13 cellular contexts compared by ENCODE assay signal in the genomic region with DNA sequence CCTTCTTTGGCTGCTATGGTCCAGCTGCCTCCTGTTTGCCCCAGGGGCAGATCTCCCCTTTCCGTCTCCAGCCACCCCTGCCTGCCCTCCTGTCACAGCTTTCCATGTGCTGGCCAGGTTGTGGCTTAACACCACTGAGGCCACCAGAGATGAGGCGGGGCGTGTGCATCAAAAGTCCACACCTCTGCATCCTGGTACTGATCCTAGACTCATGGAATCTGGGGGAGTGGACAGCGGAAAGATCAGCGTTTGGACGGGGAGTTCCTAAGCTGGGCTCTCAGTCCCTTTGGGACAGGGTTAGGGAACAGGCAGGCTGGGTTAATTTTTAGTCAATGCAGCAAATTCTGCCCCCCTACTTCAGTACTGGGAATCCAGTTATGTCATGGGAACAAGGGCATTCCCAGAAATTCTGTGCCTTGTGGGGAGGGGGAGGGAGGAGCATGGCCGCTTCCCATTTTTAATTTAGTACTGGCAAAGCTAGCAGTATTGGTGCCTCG. TPM values are rescaled to one million over a fixed set of nuclear protein-coding genes. Genes with fewer than 3 reads are reported as not detected.
A peak's percentile ranks its signal among the peaks of the same experiment; 100 is the strongest.
DNase-seq lines count a peak whose midpoint lies in the region; ATAC-seq and TF ChIP-seq lines count a peak whose summit lies in the region.
"Had no signal": no experiment of that assay in that cellular context is flagged by ENCODE, and none has a peak within 500 bp of the region (broad histone marks: within the 10 kb centered on the region; RNA-seq: fewer than 3 reads in every experiment).

No MANE protein-coding gene starts in this region.

- POLR2A ChIA-PET in activated naive CD8-positive, alpha-beta T cell treated with anti-CD3 and anti-CD28 coated beads, Interleukin-2, amount 10 ng/mL, durations not matched to agents 7 days and 5 days (lab: Charles Lee) = interaction anchor here (0.6 to 3.3 kb wide), 6 partner anchors 20 to 159 kb away, joined by 3 to 18 read pairs (median 3); a partner anchor contains a TSS

- DNase-seq in activated naive CD8-positive, alpha-beta T cell treated with anti-CD3 and anti-CD28 coated beads, Interleukin-2, amount 10 ng/mL, durations not matched to agents 7 days and 5 days = no peak
- no peak for DNase-seq in activated naive CD8-positive, alpha-beta T cell treated with anti-CD3 and anti-CD28 coated beads, Interleukin-2, amount 50 U/mL, for 24 hours
- peak; percentile 35 for DNase-seq in fibroblast of pulmonary artery (ENCODE audit: low read depth)
- DNase-seq in osteoblast (ENCODE audit: insufficient read length, low spot score, missing footprints) = peak; percentile 71
- DNase-seq in aorta = no peak
- DNase-seq in occipital lobe (lab: John Stamatoyannopoulos, UW) = no peak
- DNase-seq in SHP77 (lab: John Stamatoyannopoulos, UW) = no peak
- DNase-seq: caudate nucleus; natural killer cell; NCI-H1930; stimulated activated CD4-positive, alpha-beta T cell treated with anti-CD3 and anti-CD28 coated beads, Interleukin-2, amount 100 ng/mL, for 48 hours had no signal

- intact Hi-C loops in aorta (cut with DNase I) = loop anchor here in 1 of 2 donors (10.0 kb wide), 1 partner anchor 118 kb away; a partner anchor contains a TSS

- peaks cover 10% of the 10 kb centered on the region for H3K36me3 Mint-ChIP-seq in activated naive CD8-positive, alpha-beta T cell treated with anti-CD3 and anti-CD28 coated beads, Interleukin-2, amount 10 ng/mL, durations not matched to agents 7 days and 5 days
- H3K36me3 Mint-ChIP-seq in activated naive CD8-positive, alpha-beta T cell treated with anti-CD3 and anti-CD28 coated beads, Interleukin-2, amount 50 U/mL, for 24 hours (ENCODE audit: low read depth) = no peaks in the 10 kb centered on the region
- H3K36me3 Mint-ChIP-seq: natural killer cell had no signal

- H4K20me1 ChIP-seq in osteoblast (ENCODE audit: insufficient read depth, low read length) = peaks cover 79% of the 10 kb centered on the region

- H3K9me3 ChIP-seq in osteoblast (ENCODE audit: low read depth, low read length) (no peaks in the 10 kb centered on the region), aorta (ENCODE audit: control insufficient read depth, low read length) (no peaks in the 10 kb centered on the region)

- H2AFZ ChIP-seq in osteoblast (ENCODE audit: low read length) = no peak overlapping the region

- peaks cover 72% of the 10 kb centered on the region for H3K4me1 ChIP-seq in osteoblast (ENCODE audit: insufficient read depth, low read length)
- H3K4me1 ChIP-seq in aorta (ENCODE audit: control insufficient read depth in 1 of 2, insufficient read depth in 2 of 2, low read length in 2 of 2) = peaks cover 0 to 2% of the 10 kb centered on the region in 2 donors

- peak overlapping the region; percentile 74 for H3K4me2 ChIP-seq in osteoblast (ENCODE audit: insufficient read depth, low read length)

- H3K4me1 Mint-ChIP-seq in activated naive CD8-positive, alpha-beta T cell treated with anti-CD3 and anti-CD28 coated beads, Interleukin-2, amount 10 ng/mL, durations not matched to agents 7 days and 5 days = peaks cover 45% of the 10 kb centered on the region
- peaks cover 42% of the 10 kb centered on the region for H3K4me1 Mint-ChIP-seq in activated naive CD8-positive, alpha-beta T cell treated with anti-CD3 and anti-CD28 coated beads, Interleukin-2, amount 50 U/mL, for 24 hours

- peak overlapping the region; percentile 99 for H3K4me3 ChIP-seq in fibroblast of pulmonary artery (replicated peaks; ENCODE audit: low read depth, low read length)
- H3K4me3 ChIP-seq in osteoblast (ENCODE audit: insufficient read depth, low read length) = peak overlapping the region; percentile 92
- no peak overlapping the region for H3K4me3 ChIP-seq in aorta (ENCODE audit: low read length in 2 of 2)

- no peak for TF ChIP-seq CTCF in fibroblast of pulmonary artery (IDR thresholded peaks at IDR 0.05; ENCODE audit: low read length, missing control alignments)
- TF ChIP-seq CTCF in osteoblast (IDR thresholded peaks at IDR 0.05; ENCODE audit: extremely low read depth, low read depth, low read length) = no peak

- H3K27me3 Mint-ChIP-seq in activated naive CD8-positive, alpha-beta T cell treated with anti-CD3 and anti-CD28 coated beads, Interleukin-2, amount 10 ng/mL, durations not matched to agents 7 days and 5 days = no peaks in the 10 kb centered on the region
- peaks cover 10% of the 10 kb centered on the region for H3K27me3 Mint-ChIP-seq in activated naive CD8-positive, alpha-beta T cell treated with anti-CD3 and anti-CD28 coated beads, Interleukin-2, amount 50 U/mL, for 24 hours

- no peak for ATAC-seq in activated naive CD8-positive, alpha-beta T cell treated with anti-CD3 and anti-CD28 coated beads, Interleukin-2, amount 10 ng/mL, durations not matched to agents 7 days and 5 days (ENCODE audit: low read depth)
- no peak for ATAC-seq in activated naive CD8-positive, alpha-beta T cell treated with anti-CD3 and anti-CD28 coated beads, Interleukin-2, amount 50 U/mL, for 24 hours
- ATAC-seq in aorta (ENCODE audit: low FRiP score) (peak; percentile 9), GM19324 (IDR thresholded peaks at IDR 0.05; ENCODE audit: low FRiP score, unreplicated experiment) (no peak)
- ATAC-seq: natural killer cell had no signal

- peaks cover 87% of the 10 kb centered on the region for H3K79me2 ChIP-seq in osteoblast (ENCODE audit: insufficient read depth, low read length)

- peaks cover 75% of the 10 kb centered on the region for H3K36me3 ChIP-seq in osteoblast (ENCODE audit: insufficient read depth, low read length)
- no peaks in the 10 kb centered on the region for H3K36me3 ChIP-seq in aorta (ENCODE audit: control insufficient read depth in 1 of 2, insufficient read depth in 2 of 2, low read length in 1 of 2)

- H3K27me3 ChIP-seq in osteoblast (ENCODE audit: insufficient read depth, low read length) (no peaks in the 10 kb centered on the region), aorta (ENCODE audit: control insufficient read depth in 1 of 2, insufficient read depth in 2 of 2, low read length in 1 of 2) (no peaks in the 10 kb centered on the region)

- peak overlapping the region; percentile 75 for H3K4me3 Mint-ChIP-seq in activated naive CD8-positive, alpha-beta T cell treated with anti-CD3 and anti-CD28 coated beads, Interleukin-2, amount 10 ng/mL, durations not matched to agents 7 days and 5 days
- H3K4me3 Mint-ChIP-seq in activated naive CD8-positive, alpha-beta T cell treated with anti-CD3 and anti-CD28 coated beads, Interleukin-2, amount 50 U/mL, for 24 hours = no peak overlapping the region
- H3K4me3 Mint-ChIP-seq: natural killer cell had no signal

- no peaks in the 10 kb centered on the region for H3K9me3 Mint-ChIP-seq in activated naive CD8-positive, alpha-beta T cell treated with anti-CD3 and anti-CD28 coated beads, Interleukin-2, amount 10 ng/mL, durations not matched to agents 7 days and 5 days
- no peaks in the 10 kb centered on the region for H3K9me3 Mint-ChIP-seq in activated naive CD8-positive, alpha-beta T cell treated with anti-CD3 and anti-CD28 coated beads, Interleukin-2, amount 50 U/mL, for 24 hours
- H3K9me3 Mint-ChIP-seq: natural killer cell had no signal

- H3K27ac ChIP-seq in osteoblast (ENCODE audit: low read depth, low read length) (peak overlapping the region; percentile 68), aorta (ENCODE audit: low read depth in 1 of 2, low read length in 2 of 2) (peak overlapping the region in 1 of 2 donors; percentile 21)

- 16 to 29% methylated on average over 8 of the region's 8 CpGs for WGBS in aorta, 2 donors

- H3K27ac Mint-ChIP-seq in activated naive CD8-positive, alpha-beta T cell treated with anti-CD3 and anti-CD28 coated beads, Interleukin-2, amount 10 ng/mL, durations not matched to agents 7 days and 5 days = no peak overlapping the region
- no peak overlapping the region for H3K27ac Mint-ChIP-seq in activated naive CD8-positive, alpha-beta T cell treated with anti-CD3 and anti-CD28 coated beads, Interleukin-2, amount 50 U/mL, for 24 hours
- H3K27ac Mint-ChIP-seq: natural killer cell had no signal

RNA-seq across cellular contexts. Expression of a gene that starts 3.9 kb away (rescaled TPM):
- total RNA-seq in activated naive CD8-positive, alpha-beta T cell treated with anti-CD3 and anti-CD28 coated beads, Interleukin-2, amount 10 ng/mL, durations not matched to agents 7 days and 5 days = 10 to 100 TPM; 12.2 to 13.2 TPM
- total RNA-seq in osteoblast = 666 and 801 TPM in 2 replicates
- total RNA-seq in aorta = 1,000 to 10,000 TPM in 1 of 2 donors, 100 to 1,000 TPM in 1; 799 to 1,001 TPM
- 100 to 1,000 TPM in 1 of 2 donors, 10 to 100 TPM in 1; 99.2 to 457 TPM for polyA plus RNA-seq in aorta
- 15.4 TPM for total RNA-seq in occipital lobe
- total RNA-seq: OCI-LY7 had no signal

RNA-seq across cellular contexts. Expression of a gene that starts 29.5 kb away (rescaled TPM):
- total RNA-seq in activated naive CD8-positive, alpha-beta T cell treated with anti-CD3 and anti-CD28 coated beads, Interleukin-2, amount 10 ng/mL, durations not matched to agents 7 days and 5 days = 100 to 1,000 TPM; 313 to 314 TPM
- total RNA-seq in osteoblast (14.5 and 15.9 TPM in 2 replicates), aorta (1 to 10 TPM; 1.8 to 4.4 TPM), occipital lobe (24.0 TPM)
- 1 to 10 TPM in 1 of 2 donors, under 1 TPM in 1; 0.25 to 2.1 TPM for polyA plus RNA-seq in aorta

RNA-seq across cellular contexts. Expression of a gene that starts 54.2 kb away (rescaled TPM):
- 1 to 10 TPM; 9.0 to 9.7 TPM for total RNA-seq in activated naive CD8-positive, alpha-beta T cell treated with anti-CD3 and anti-CD28 coated beads, Interleukin-2, amount 10 ng/mL, durations not matched to agents 7 days and 5 days
- total RNA-seq in osteoblast (under 0.01 and 0.29 TPM in 2 replicates), aorta (under 1 TPM in 1 of 2 donors, not detected in 1; 0.39 TPM), occipital lobe (not detected)
- polyA plus RNA-seq in aorta = under 1 TPM in 1 of 2 donors, not detected in 1; 0.05 TPM

Comparison
In these comparisons a context has a peak if more than half of its experiments do, and no peak if none do; other contexts are left out.
1. DNase-seq: peak in fibroblast of pulmonary artery (single experiment) and osteoblast (single experiment); none in activated naive CD8-positive, alpha-beta T cell treated with anti-CD3 and anti-CD28 coated beads, Interleukin-2, amount 10 ng/mL, durations not matched to agents 7 days and 5 days (single experiment), activated naive CD8-positive, alpha-beta T cell treated with anti-CD3 and anti-CD28 coated beads, Interleukin-2, amount 50 U/mL, for 24 hours (single experiment), aorta (0 of 2), occipital lobe (single experiment) and SHP77 (0 of 2).
2. H3K4me3 ChIP-seq: peak in fibroblast of pulmonary artery (single experiment) and osteoblast (single experiment); none in aorta (0 of 2).
3. RNA of a gene that starts 3.9 kb away (total RNA-seq): 799 to 1,001 TPM in aorta and 666 to 801 TPM in osteoblast; 15.4 TPM in occipital lobe (single experiment) and 12.2 to 13.2 TPM in activated naive CD8-positive, alpha-beta T cell treated with anti-CD3 and anti-CD28 coated beads, Interleukin-2, amount 10 ng/mL, durations not matched to agents 7 days and 5 days; every median in the first group is over 10 times any median in the second.
4. RNA of a gene that starts 29.5 kb away (total RNA-seq): 313 to 314 TPM in activated naive CD8-positive, alpha-beta T cell treated with anti-CD3 and anti-CD28 coated beads, Interleukin-2, amount 10 ng/mL, durations not matched to agents 7 days and 5 days; 24.0 TPM in occipital lobe (single experiment), 14.5 to 15.9 TPM in osteoblast and 1.8 to 4.4 TPM in aorta; every median in the first group is over 10 times any median in the second.